19 cellular contexts compared by ENCODE assay signal in the genomic region with DNA sequence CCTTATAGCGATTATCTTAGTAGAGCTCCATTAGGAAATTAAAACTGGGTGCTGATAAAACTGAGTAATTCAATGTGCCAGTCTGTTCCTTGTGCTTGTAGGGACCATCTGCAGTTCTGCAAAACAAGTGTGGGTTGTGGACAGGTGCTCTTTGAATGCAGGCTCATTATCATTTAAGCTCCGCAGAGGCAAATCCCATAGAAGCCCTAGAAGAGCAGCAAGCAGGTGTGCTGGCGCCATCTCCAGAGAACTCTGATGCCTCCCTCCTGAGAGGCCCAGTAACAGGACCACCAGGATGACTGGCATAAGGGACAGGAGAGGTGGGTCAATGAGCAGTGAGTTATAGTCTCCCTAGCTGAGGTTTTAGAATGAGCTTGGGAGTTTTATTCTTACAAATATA.
DNase-seq lines count a peak whose midpoint lies in the region; ATAC-seq and TF ChIP-seq lines count a peak whose summit lies in the region.
"Had no signal": no experiment of that assay in that cellular context is flagged by ENCODE, and none has a peak within 500 bp of the region (broad histone marks: within the 10 kb centered on the region; RNA-seq: fewer than 3 reads in every experiment).

No MANE protein-coding gene starts in this region.

- no peak overlapping the region for H3K27ac Mint-ChIP-seq in osteocyte (ENCODE audit: unreplicated experiment)
- H3K27ac Mint-ChIP-seq: activated CD8-positive, alpha-beta T cell treated with anti-CD3 and anti-CD28 coated beads, Interleukin-2, amount 10 ng/mL, durations not matched to agents 7 days and 5 days; naive thymus-derived CD8-positive, alpha-beta T cell had no signal

- H3F3A ChIP-seq in Loucy (ENCODE audit: low read depth): no peaks in the 10 kb centered on the region

- no peak overlapping the region for H3K18ac ChIP-seq in mesendoderm (ENCODE audit: low read length)

- 0 out of 2 replicates have a peak, but pooled peaks have one; percentile 8 for TF ChIP-seq CTCF in Loucy (conservative IDR thresholded peaks at IDR 0.05; ENCODE audit: low read length)
- TF ChIP-seq CTCF in osteocyte (IDR thresholded peaks at IDR 0.05): no peak

- no peak overlapping the region for H2AFZ ChIP-seq in Loucy (ENCODE audit: low read length)

- no peak for ATAC-seq in GM21786 (IDR thresholded peaks at IDR 0.05; ENCODE audit: unreplicated experiment)
- ATAC-seq: activated CD8-positive, alpha-beta T cell treated with anti-CD3 and anti-CD28 coated beads, Interleukin-2, amount 10 ng/mL, durations not matched to agents 7 days and 5 days; naive thymus-derived CD8-positive, alpha-beta T cell had no signal

- H2AK5ac ChIP-seq in mesendoderm (ENCODE audit: low read length): no peak overlapping the region

- no peak overlapping the region for H4K8ac ChIP-seq in mesendoderm (ENCODE audit: low read depth, low read length)

- H3K36me3 ChIP-seq in Loucy (ENCODE audit: insufficient read depth, low read length) (no peaks in the 10 kb centered on the region), mesendoderm (ENCODE audit: control insufficient read depth, insufficient read depth, low read length) (no peaks in the 10 kb centered on the region)
- H3K36me3 ChIP-seq: adrenal gland, esophagus squamous epithelium, prostate gland, SJCRH30 had no signal

- DNase-seq in NCI-H2081 (lab: John Stamatoyannopoulos, UW): peak; percentile 66 to 94
- DNase-seq in NCI-H748 (lab: John Stamatoyannopoulos, UW; ENCODE audit: unreplicated experiment): peak; percentile 93
- DNase-seq in mesendoderm: peak; percentile 27
- DNase-seq in osteocyte (ENCODE audit: extremely low spot score, unreplicated experiment): no peak
- no peak for DNase-seq in CD1c-positive myeloid dendritic cell (ENCODE audit: extremely low spot score)
- DNase-seq: activated CD4-positive, CD25-positive, alpha-beta regulatory T cell; activated CD8-positive, alpha-beta T cell treated with anti-CD3 and anti-CD28 coated beads, Interleukin-2, amount 10 ng/mL, durations not matched to agents 7 days and 5 days; adrenal gland; AML-193; DMS 273 treated with DMSO at 0.1 percent for 48 hours; esophagus squamous epithelium; KG1; naive thymus-derived CD8-positive, alpha-beta T cell; T-helper 2 cell; testis had no signal

- H3K4me3 ChIP-seq in Loucy (ENCODE audit: low read length, poor library complexity, severe bottlenecking): no peak overlapping the region
- no peak overlapping the region for H3K4me3 ChIP-seq in mesendoderm (ENCODE audit: low read length)
- H3K4me3 ChIP-seq: adrenal gland, esophagus squamous epithelium, prostate gland, SJCRH30, testis had no signal

- no peak overlapping the region for H3K56ac ChIP-seq in mesendoderm (ENCODE audit: low read length)

- no CpG with 5 or more reads among the region's 3 CpGs for WGBS in mesendoderm (ENCODE audit: extremely low coverage, insufficient coverage, low lambda C conversion rate)

- no peaks in the 10 kb centered on the region for H3K36me3 Mint-ChIP-seq in osteocyte (ENCODE audit: unreplicated experiment)
- H3K36me3 Mint-ChIP-seq: naive thymus-derived CD8-positive, alpha-beta T cell had no signal

- H3K9ac ChIP-seq in Loucy (ENCODE audit: low read depth, low read length, poor library complexity, severe bottlenecking) (no peak overlapping the region), mesendoderm (ENCODE audit: low read length) (no peak overlapping the region)

- H3K79me2 ChIP-seq in Loucy (ENCODE audit: insufficient read depth, low read length) (no peaks in the 10 kb centered on the region), mesendoderm (ENCODE audit: control insufficient read depth, insufficient read depth, low read length) (no peaks in the 10 kb centered on the region)

- no peak overlapping the region for H2BK15ac ChIP-seq in mesendoderm (replicated peaks; ENCODE audit: low read depth)

- H3K9me2 ChIP-seq in Loucy (replicated peaks; ENCODE audit: low read depth, low read length): no peaks in the 10 kb centered on the region

- H3K4me1 Mint-ChIP-seq in osteocyte (ENCODE audit: unreplicated experiment): no peaks in the 10 kb centered on the region
- H3K4me1 Mint-ChIP-seq: naive thymus-derived CD8-positive, alpha-beta T cell had no signal

- H4K20me1 ChIP-seq in Loucy (ENCODE audit: insufficient read depth, low read length, poor library complexity, severe bottlenecking): no peaks in the 10 kb centered on the region

- H3K4ac ChIP-seq in mesendoderm (ENCODE audit: low read depth, low read length): no peak overlapping the region

- H3K9me3 ChIP-seq in Loucy (ENCODE audit: insufficient read depth, low read depth, low read length): no peaks in the 10 kb centered on the region
- H3K9me3 ChIP-seq: adrenal gland, prostate gland, SJCRH30, testis had no signal

- H3K79me1 ChIP-seq in mesendoderm (ENCODE audit: low read length): no peaks in the 10 kb centered on the region

- no peaks in the 10 kb centered on the region for H3K27me3 Mint-ChIP-seq in osteocyte (ENCODE audit: unreplicated experiment)
- H3K27me3 Mint-ChIP-seq: naive thymus-derived CD8-positive, alpha-beta T cell had no signal

- no peak overlapping the region for H2BK5ac ChIP-seq in mesendoderm (ENCODE audit: low read length)

- H3K27me3 ChIP-seq in Loucy (ENCODE audit: insufficient read depth, low read length, poor library complexity, severe bottlenecking): no peaks in the 10 kb centered on the region
- no peaks in the 10 kb centered on the region for H3K27me3 ChIP-seq in mesendoderm (ENCODE audit: insufficient read depth, low read length, poor library complexity)
- H3K27me3 ChIP-seq: adrenal gland, esophagus squamous epithelium, SJCRH30, testis had no signal

- no peak overlapping the region for H3K27ac ChIP-seq in mesendoderm (ENCODE audit: low read depth, low read length)
- H3K27ac ChIP-seq: adrenal gland, esophagus squamous epithelium, prostate gland, SJCRH30, testis had no signal

- no peak overlapping the region for H2BK120ac ChIP-seq in mesendoderm (ENCODE audit: low read depth, low read length)

- no peak overlapping the region for H3K4me3 Mint-ChIP-seq in osteocyte (ENCODE audit: unreplicated experiment)
- H3K4me3 Mint-ChIP-seq: activated CD8-positive, alpha-beta T cell treated with anti-CD3 and anti-CD28 coated beads, Interleukin-2, amount 10 ng/mL, durations not matched to agents 7 days and 5 days; naive thymus-derived CD8-positive, alpha-beta T cell had no signal

- H3K4me1 ChIP-seq in Loucy (ENCODE audit: insufficient read depth, low read length, poor library complexity, severe bottlenecking): no peaks in the 10 kb centered on the region
- no peaks in the 10 kb centered on the region for H3K4me1 ChIP-seq in mesendoderm (ENCODE audit: control insufficient read depth, low read depth, low read length)
- H3K4me1 ChIP-seq: adrenal gland, esophagus squamous epithelium, prostate gland, SJCRH30, testis had no signal

- no peaks in the 10 kb centered on the region for H3K9me3 Mint-ChIP-seq in osteocyte (ENCODE audit: unreplicated experiment)

- H4K5ac ChIP-seq in mesendoderm (ENCODE audit: low read length): no peak overlapping the region

- H3K23ac ChIP-seq in mesendoderm (ENCODE audit: low read length): no peak overlapping the region

- H3K4me2 ChIP-seq in Loucy (ENCODE audit: low read depth, low read length, poor library complexity, severe bottlenecking) (no peak overlapping the region), mesendoderm (ENCODE audit: low read length) (no peak overlapping the region)

Comparison
In these comparisons a context has a peak if more than half of its experiments do, and no peak if none do; other contexts are left out.
1. DNase-seq: peak in NCI-H2081 (2 of 2), NCI-H748 (single experiment) and mesendoderm (single experiment); none in osteocyte (single experiment) and CD1c-positive myeloid dendritic cell (single experiment).